ENCODE assay signal across 16 cellular contexts in the genomic region with DNA sequence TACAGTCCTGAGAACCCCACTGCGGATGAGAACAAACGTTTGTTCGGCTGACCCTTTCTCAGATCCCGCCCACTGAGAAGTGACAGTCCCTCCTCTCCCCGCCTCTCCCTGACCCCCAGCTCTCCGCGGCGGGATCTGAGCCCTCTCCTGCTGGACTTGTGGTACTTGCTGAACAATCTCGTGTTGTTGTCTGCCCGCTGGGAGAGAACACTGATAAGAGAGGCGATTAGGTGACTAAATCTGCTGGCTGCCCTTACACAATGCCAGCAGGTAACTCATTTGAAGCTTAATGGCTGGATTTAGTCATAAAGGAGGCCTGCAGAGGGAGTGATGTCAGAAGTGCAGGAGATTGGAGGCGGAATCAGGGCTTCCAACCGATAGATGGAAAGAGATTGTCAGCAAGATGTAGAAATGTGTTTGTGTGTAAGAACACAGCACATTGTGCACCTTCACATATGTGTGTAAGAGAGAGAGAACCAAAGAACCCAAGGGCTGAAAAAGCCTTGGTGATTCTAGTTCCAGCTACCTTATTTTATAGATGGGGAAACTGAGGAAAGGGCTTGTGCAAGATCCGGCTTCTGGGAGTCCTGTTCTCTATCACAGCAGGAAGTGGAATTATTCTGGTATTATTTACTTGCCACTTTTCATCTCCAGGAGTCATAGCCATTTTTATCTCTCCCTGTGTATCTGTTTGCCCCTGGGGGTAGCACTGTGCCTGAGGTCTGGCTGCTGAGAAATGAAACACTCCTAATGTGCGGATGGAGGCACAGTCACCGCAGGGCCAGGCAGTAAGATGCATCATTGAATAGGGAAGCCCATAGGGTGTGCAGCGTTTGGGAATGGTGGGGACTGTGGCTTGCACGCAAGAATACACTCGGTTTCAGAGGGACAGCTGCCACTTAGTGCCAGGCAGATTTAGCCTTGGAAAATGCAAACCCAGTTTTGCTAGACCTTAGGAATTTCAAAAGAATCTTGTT.
DNase-seq lines count a peak whose midpoint lies in the region; ATAC-seq and TF ChIP-seq lines count a peak whose summit lies in the region.
"Had no signal": no experiment of that assay in that cellular context is flagged by ENCODE, and none has a peak within 500 bp of the region (broad histone marks: within the 10 kb centered on the region; RNA-seq: fewer than 3 reads in every experiment).

No MANE protein-coding gene starts in this region.

- no peak overlapping the region for H3K4me3 ChIP-seq in OCI-LY3 (ENCODE audit: low read length)
- H3K4me3 ChIP-seq in hepatocyte, result no peak overlapping the region
- H3K4me3 ChIP-seq in parathyroid adenoma (ENCODE audit: low read depth, low read length), result no peak overlapping the region
- H3K4me3 ChIP-seq: BLaER1 treated with 17β-estradiol and CSF1 and Interleukin-3, amounts not matched to agents 10 nM and 100 nM; left ventricle myocardium inferior had no signal

- no peaks in the 10 kb centered on the region for H3K9me2 ChIP-seq in hepatocyte (replicated peaks; ENCODE audit: insufficient read depth)

- H3K36me3 Mint-ChIP-seq in T-cell, result no peaks in the 10 kb centered on the region
- H3K36me3 Mint-ChIP-seq: activated naive CD8-positive, alpha-beta T cell treated with anti-CD3 and anti-CD28 coated beads, Interleukin-2, amount 10 ng/mL, durations not matched to agents 7 days and 5 days; stimulated activated memory B cell treated with anti-CD40 and anti-IgM and Interleukin-4, amounts not matched to agents 10 μg/mL and 1 μg/mL and 100 μg/mL, for 72 hours had no signal

- no peaks in the 10 kb centered on the region for H4K20me1 ChIP-seq in OCI-LY3 (ENCODE audit: insufficient read depth, low read length)
- H4K20me1 ChIP-seq in hepatocyte (ENCODE audit: insufficient read depth, poor library complexity, severe bottlenecking), result no peaks in the 10 kb centered on the region
- H4K20me1 ChIP-seq: BLaER1 treated with 17β-estradiol and CSF1 and Interleukin-3, amounts not matched to agents 10 nM and 100 nM had no signal

- DNase-seq in H4 (ENCODE audit: low spot score), result peak; percentile 48
- peak; percentile 86 for DNase-seq in hepatocyte (ENCODE audit: low spot score)
- no peak for DNase-seq in stimulated activated CD4-positive, alpha-beta T cell treated with anti-CD3 and anti-CD28 coated beads, Interleukin-2, amount 100 ng/mL, for 48 hours
- no peak for DNase-seq in T-cell
- DNase-seq in HPDE6-E6E7 (ENCODE audit: extremely low spot score), result no peak
- DNase-seq: activated naive CD8-positive, alpha-beta T cell treated with anti-CD3 and anti-CD28 coated beads, Interleukin-2, amount 10 ng/mL, durations not matched to agents 7 days and 5 days; foreskin melanocyte; GF-D8; left ventricle myocardium inferior; NCI-H2171 had no signal

- no peak overlapping the region for H3K27ac Mint-ChIP-seq in T-cell
- H3K27ac Mint-ChIP-seq: activated naive CD8-positive, alpha-beta T cell treated with anti-CD3 and anti-CD28 coated beads, Interleukin-2, amount 10 ng/mL, durations not matched to agents 7 days and 5 days; stimulated activated memory B cell treated with anti-CD40 and anti-IgM and Interleukin-4, amounts not matched to agents 10 μg/mL and 1 μg/mL and 100 μg/mL, for 72 hours had no signal

- no peak overlapping the region for H3K27ac ChIP-seq in OCI-LY3 (ENCODE audit: low read length)
- H3K27ac ChIP-seq in hepatocyte, result peak overlapping the region; percentile 76
- H3K27ac ChIP-seq in parathyroid adenoma, result peak overlapping the region; percentile 68
- H3K27ac ChIP-seq: BLaER1 treated with 17β-estradiol and CSF1 and Interleukin-3, amounts not matched to agents 10 nM and 100 nM; left ventricle myocardium inferior had no signal

- H3K4me1 Mint-ChIP-seq in T-cell, result no peaks in the 10 kb centered on the region
- H3K4me1 Mint-ChIP-seq: activated naive CD8-positive, alpha-beta T cell treated with anti-CD3 and anti-CD28 coated beads, Interleukin-2, amount 10 ng/mL, durations not matched to agents 7 days and 5 days; stimulated activated memory B cell treated with anti-CD40 and anti-IgM and Interleukin-4, amounts not matched to agents 10 μg/mL and 1 μg/mL and 100 μg/mL, for 72 hours had no signal

- peaks cover 8 to 14% of the 10 kb centered on the region in 2 donors for H3K27me3 Mint-ChIP-seq in T-cell
- H3K27me3 Mint-ChIP-seq: activated naive CD8-positive, alpha-beta T cell treated with anti-CD3 and anti-CD28 coated beads, Interleukin-2, amount 10 ng/mL, durations not matched to agents 7 days and 5 days; stimulated activated memory B cell treated with anti-CD40 and anti-IgM and Interleukin-4, amounts not matched to agents 10 μg/mL and 1 μg/mL and 100 μg/mL, for 72 hours had no signal

- POLR2A ChIA-PET in T-cell (lab: Charles Lee), result no interaction called here

- no peak overlapping the region for H2AFZ ChIP-seq in OCI-LY3 (ENCODE audit: low read depth, low read length)
- H2AFZ ChIP-seq in hepatocyte, result no peak overlapping the region
- H2AFZ ChIP-seq in parathyroid adenoma, result peak overlapping the region; percentile 54

- H3K79me2 ChIP-seq in OCI-LY3 (ENCODE audit: low read length), result no peaks in the 10 kb centered on the region
- no peaks in the 10 kb centered on the region for H3K79me2 ChIP-seq in hepatocyte
- no peaks in the 10 kb centered on the region for H3K79me2 ChIP-seq in parathyroid adenoma

- H3K4me3 Mint-ChIP-seq in T-cell, result no peak overlapping the region
- H3K4me3 Mint-ChIP-seq: activated naive CD8-positive, alpha-beta T cell treated with anti-CD3 and anti-CD28 coated beads, Interleukin-2, amount 10 ng/mL, durations not matched to agents 7 days and 5 days; stimulated activated memory B cell treated with anti-CD40 and anti-IgM and Interleukin-4, amounts not matched to agents 10 μg/mL and 1 μg/mL and 100 μg/mL, for 72 hours had no signal

- peaks cover 0 to 9% (median 5%) of the 10 kb centered on the region in 3 donors for H3K9me3 Mint-ChIP-seq in T-cell
- H3K9me3 Mint-ChIP-seq: activated naive CD8-positive, alpha-beta T cell treated with anti-CD3 and anti-CD28 coated beads, Interleukin-2, amount 10 ng/mL, durations not matched to agents 7 days and 5 days had no signal

- TF ChIP-seq CTCF in OCI-LY3 (IDR thresholded peaks at IDR 0.05; ENCODE audit: low read depth, low read length) (no peak), hepatocyte (IDR thresholded peaks at IDR 0.05; ENCODE audit: poor library complexity) (no peak), parathyroid adenoma (IDR thresholded peaks at IDR 0.05) (peak; percentile 34)

- H3K4me2 ChIP-seq in OCI-LY3 (ENCODE audit: low read length) (peak overlapping the region; percentile 41), hepatocyte (peak overlapping the region; percentile 29), parathyroid adenoma (ENCODE audit: low read length) (peak overlapping the region; percentile 10)

- H3K27me3 ChIP-seq in OCI-LY3 (ENCODE audit: low read depth, low read length) (no peaks in the 10 kb centered on the region), hepatocyte (no peaks in the 10 kb centered on the region), parathyroid adenoma (ENCODE audit: control insufficient read depth, insufficient read depth, low read length) (no peaks in the 10 kb centered on the region)
- H3K27me3 ChIP-seq: BLaER1 treated with 17β-estradiol and CSF1 and Interleukin-3, amounts not matched to agents 10 nM and 100 nM had no signal

- 36% methylated on average over 19 of the region's 19 CpGs for WGBS in hepatocyte (ENCODE audit: low lambda C conversion rate, missing lambda C conversion rate)

- H3K36me3 ChIP-seq in OCI-LY3 (replicated peaks; ENCODE audit: low read depth, low read length), result no peaks in the 10 kb centered on the region
- no peaks in the 10 kb centered on the region for H3K36me3 ChIP-seq in hepatocyte (replicated peaks; ENCODE audit: insufficient read depth, low read depth)
- no peaks in the 10 kb centered on the region for H3K36me3 ChIP-seq in parathyroid adenoma (ENCODE audit: control insufficient read depth, insufficient read depth, low read length)
- H3K36me3 ChIP-seq: BLaER1 treated with 17β-estradiol and CSF1 and Interleukin-3, amounts not matched to agents 10 nM and 100 nM; left ventricle myocardium inferior had no signal

- ATAC-seq in GM21515 (IDR thresholded peaks at IDR 0.05; ENCODE audit: unreplicated experiment) (no peak), T-cell (replicated peaks in 1 of 4) (no peak)
- ATAC-seq: Right ventricle myocardium inferior; stimulated activated memory B cell treated with anti-CD40 and anti-IgM and Interleukin-4, amounts not matched to agents 10 μg/mL and 1 μg/mL and 100 μg/mL, for 72 hours had no signal

- CTCF ChIA-PET in T-cell (lab: Charles Lee), result no interaction called here

- no peaks in the 10 kb centered on the region for H3K9me3 ChIP-seq in OCI-LY3 (ENCODE audit: insufficient read depth, low read length)
- H3K9me3 ChIP-seq in hepatocyte (ENCODE audit: low read depth), result no peaks in the 10 kb centered on the region
- H3K9me3 ChIP-seq in parathyroid adenoma (ENCODE audit: control insufficient read depth, low read length), result no peaks in the 10 kb centered on the region
- H3K9me3 ChIP-seq: left ventricle myocardium inferior had no signal

- H3K4me1 ChIP-seq in OCI-LY3 (ENCODE audit: low read length) (peaks cover 16% of the 10 kb centered on the region), hepatocyte (ENCODE audit: insufficient read depth) (peaks cover 22% of the 10 kb centered on the region), parathyroid adenoma (peaks cover 27% of the 10 kb centered on the region)
- H3K4me1 ChIP-seq: left ventricle myocardium inferior had no signal

- H3K9ac ChIP-seq in OCI-LY3 (ENCODE audit: low read length) (no peak overlapping the region), parathyroid adenoma (no peak overlapping the region)
- H3K9ac ChIP-seq: BLaER1 treated with 17β-estradiol and CSF1 and Interleukin-3, amounts not matched to agents 10 nM and 100 nM had no signal

Comparison
In these comparisons a context has a peak if more than half of its experiments do, and no peak if none do; other contexts are left out.
1. DNase-seq: peak in H4 (single experiment) and hepatocyte (single experiment); none in stimulated activated CD4-positive, alpha-beta T cell treated with anti-CD3 and anti-CD28 coated beads, Interleukin-2, amount 100 ng/mL, for 48 hours (0 of 2), T-cell (0 of 34) and HPDE6-E6E7 (single experiment).
2. Peak in every context shown above with its lines, with median percentiles within 50 percentile points of each other: H3K4me2 ChIP-seq.